1 cellular context compared by ENCODE assay signal in the genomic region with DNA sequence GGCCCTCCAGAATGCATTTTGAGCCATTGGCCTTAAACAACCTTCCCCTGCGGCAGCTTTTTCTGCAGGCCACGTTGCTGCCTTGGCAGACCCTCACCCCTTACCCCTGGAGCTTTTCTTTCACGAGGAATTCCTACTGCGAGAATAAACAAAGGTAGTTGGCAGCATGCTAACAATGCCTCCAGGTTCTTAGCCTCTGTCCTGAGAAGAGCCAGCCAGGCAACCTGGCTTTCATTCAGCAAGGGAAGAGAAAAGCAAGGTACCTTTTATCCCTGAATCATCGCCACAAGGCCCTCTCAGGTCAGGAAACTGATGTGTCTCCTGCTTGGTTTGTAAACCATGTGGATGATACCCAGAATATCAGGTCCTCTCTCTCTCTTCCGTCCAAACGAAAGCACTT.
TF ChIP-seq lines count a peak whose summit lies in the region.

No MANE protein-coding gene starts in this region.

TF ChIP-seq in HCT116, 20 proteins besides CTCF, POLR2A, EP300 and RAD21 (continued from another document):
- TF ChIP-seq, protein P1, sequence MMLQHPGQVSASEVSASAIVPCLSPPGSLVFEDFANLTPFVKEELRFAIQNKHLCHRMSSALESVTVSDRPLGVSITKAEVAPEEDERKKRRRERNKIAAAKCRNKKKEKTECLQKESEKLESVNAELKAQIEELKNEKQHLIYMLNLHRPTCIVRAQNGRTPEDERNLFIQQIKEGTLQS (IDR thresholded peaks at IDR 0.05), result no peak
